ENCODE assay signal across 21 cellular contexts in genomic region chr3:14789640-14790285, GRCh38. TPM values are rescaled to one million over a fixed set of nuclear protein-coding genes. Genes with fewer than 3 reads are reported as not detected.
DNase-seq lines count a peak whose midpoint lies in the region; ATAC-seq and TF ChIP-seq lines count a peak whose summit lies in the region.
"Had no signal": no experiment of that assay in that cellular context is flagged by ENCODE, and none has a peak within 500 bp of the region (broad histone marks: within the 10 kb centered on the region; RNA-seq: fewer than 3 reads in every experiment).

No MANE protein-coding gene starts in this region.

- peaks cover 4% of the 10 kb centered on the region for H3K4me1 Mint-ChIP-seq in chondrocyte (ENCODE audit: low read depth)

- no peak for TF ChIP-seq CTCF in heart left ventricle (IDR thresholded peaks at IDR 0.05)
- TF ChIP-seq CTCF in chondrocyte (IDR thresholded peaks at IDR 0.05): no peak

- DNase-seq in cardiac septum (ENCODE audit: low spot score) (peak; percentile 14), heart left ventricle (no peak), chondrocyte (ENCODE audit: low spot score) (peak; percentile 41), posterior vena cava (ENCODE audit: low spot score) (peak; percentile 48), AG08396 (ENCODE audit: low spot score) (no peak), DMS 273 (lab: John Stamatoyannopoulos, UW; ENCODE audit: unreplicated experiment) (no peak)
- DNase-seq in activated CD8-positive, alpha-beta memory T cell treated with anti-CD3 and anti-CD28 coated beads, Interleukin-2, amount 50 U/mL, for 48 hours: no peak
- DNase-seq: Calu3; CD4-positive, alpha-beta memory T cell; DMS53; Kasumi-1; MG63; NCI-H1092; NCI-H1436 treated with DMSO at 0.1 percent for 48 hours; NCI-H2029; NCI-H345; NCI-H524 treated with DMSO at 0.1 percent for 48 hours had no signal

- H3K27me3 ChIP-seq in heart left ventricle: peaks cover 0 to 5% (median 0%) of the 10 kb centered on the region in 9 donors
- H3K27me3 ChIP-seq: BLaER1, MG63 had no signal

- H3K36me3 Mint-ChIP-seq in chondrocyte (ENCODE audit: low read depth): no peaks in the 10 kb centered on the region
- H3K36me3 Mint-ChIP-seq: CD4-positive, alpha-beta memory T cell had no signal

- ATAC-seq in heart left ventricle: no peak
- no peak for ATAC-seq in GM18520 (IDR thresholded peaks at IDR 0.05; ENCODE audit: unreplicated experiment)

- peaks cover 2% of the 10 kb centered on the region for H3K9me3 Mint-ChIP-seq in chondrocyte (ENCODE audit: low read depth)
- H3K9me3 Mint-ChIP-seq: CD4-positive, alpha-beta memory T cell had no signal

- no peaks in the 10 kb centered on the region for H3K9me3 ChIP-seq in heart left ventricle
- H3K9me3 ChIP-seq: MG63 had no signal

- H3K4me3 Mint-ChIP-seq in chondrocyte (ENCODE audit: unreplicated experiment): no peak overlapping the region
- H3K4me3 Mint-ChIP-seq: CD4-positive, alpha-beta memory T cell had no signal

- WGBS in heart left ventricle, 4 donors: 73 to 82% (median 77%) methylated on average over 10 of the region's 10 CpGs

- H3K4me3 ChIP-seq in heart left ventricle: no peak overlapping the region
- H3K4me3 ChIP-seq: BLaER1, MG63, SK-N-MC had no signal

- H3K27ac Mint-ChIP-seq in chondrocyte (ENCODE audit: unreplicated experiment): no peak overlapping the region
- H3K27ac Mint-ChIP-seq: CD4-positive, alpha-beta memory T cell had no signal

- intact Hi-C loops in cardiac septum (cut with DNase I): loop anchor here (2.0 to 10.0 kb wide), 3 partner anchors 73 to 285 kb away; no protein-coding TSS in a partner anchor
- intact Hi-C loops in heart left ventricle (cut with DNase I): loop anchor here in 7 of 10 donors (2.0 to 10.0 kb wide), 6 partner anchors 55 to 133 kb away; no protein-coding TSS in a partner anchor
- intact Hi-C loops in posterior vena cava (cut with DNase I): loop anchor here (5.0 to 10.0 kb wide), 2 partner anchors 125 to 133 kb away; no protein-coding TSS in a partner anchor

- H3K4me1 ChIP-seq in heart left ventricle: peaks cover 0 to 34% (median 25%) of the 10 kb centered on the region in 12 donors

- H3K27ac ChIP-seq in heart left ventricle: no peak overlapping the region
- H3K27ac ChIP-seq: BLaER1, SK-N-MC had no signal

- peaks cover 50% of the 10 kb centered on the region for H3K27me3 Mint-ChIP-seq in chondrocyte (ENCODE audit: low read depth)

- no peaks in the 10 kb centered on the region for H3K36me3 ChIP-seq in heart left ventricle
- H3K36me3 ChIP-seq: BLaER1, MG63 had no signal

- TF ChIP-seq POLR2A in heart left ventricle (IDR thresholded peaks at IDR 0.05): no peak

RNA-seq across cellular contexts. Expression of gene FGD5, which starts 29.0 kb away (rescaled TPM):
- total RNA-seq in cardiac septum: 15.6 TPM
- 10 to 100 TPM; 10.2 to 22.5 (median 15.1) TPM for total RNA-seq in heart left ventricle
- 10 to 100 TPM in 1 of 2 donors, 1 to 10 TPM in 1; 6.4 to 12.8 TPM for polyA plus RNA-seq in heart left ventricle
- total RNA-seq in chondrocyte: 0.22 to 0.46 TPM (median 0.28 TPM) in 3 replicates
- total RNA-seq in posterior vena cava: 10 to 100 TPM; 34.7 to 35.4 TPM
- total RNA-seq: A172, Calu3 had no signal
- polyA plus RNA-seq: CD4-positive, alpha-beta memory T cell had no signal

Comparison
In these comparisons a context has a peak if more than half of its experiments do, and no peak if none do; other contexts are left out.
1. DNase-seq: peak in cardiac septum (single experiment), chondrocyte (single experiment) and posterior vena cava (single experiment); none in heart left ventricle (0 of 5), activated CD8-positive, alpha-beta memory T cell treated with anti-CD3 and anti-CD28 coated beads, Interleukin-2, amount 50 U/mL, for 48 hours (single experiment), AG08396 (single experiment) and DMS 273 (single experiment).